21 cellular contexts compared by ENCODE assay signal in the genomic region with DNA sequence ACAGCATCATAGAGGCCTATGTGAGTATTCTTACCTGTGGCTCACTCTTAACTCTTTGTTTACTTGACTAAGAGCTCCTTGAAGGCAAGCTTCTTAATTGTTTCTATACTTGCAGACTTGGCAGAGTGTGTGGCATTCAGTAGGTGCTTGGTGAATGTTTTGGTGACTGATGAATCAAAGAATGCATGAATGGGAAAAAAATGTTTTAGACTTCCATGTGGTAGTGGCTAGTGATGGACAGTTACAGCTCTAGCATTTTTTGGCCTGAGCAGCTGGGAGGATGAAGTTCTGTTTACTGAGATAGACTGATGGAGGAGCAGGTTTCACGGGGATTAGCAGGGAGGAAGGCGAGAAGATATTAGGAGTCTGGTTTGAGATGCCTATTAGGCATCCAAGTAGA. TPM values are rescaled to one million over a fixed set of nuclear protein-coding genes. Genes with fewer than 3 reads are reported as not detected.
A peak's percentile ranks its signal among the peaks of the same experiment; 100 is the strongest.
DNase-seq lines count a peak whose midpoint lies in the region; FAIRE-seq and TF ChIP-seq lines count a peak whose summit lies in the region.
"Had no signal": no experiment of that assay in that cellular context is flagged by ENCODE, and none has a peak within 500 bp of the region (broad histone marks: within the 10 kb centered on the region; RNA-seq: fewer than 3 reads in every experiment).

No MANE protein-coding gene starts in this region.

- no peak for TF ChIP-seq CTCF in astrocyte (IDR thresholded peaks at IDR 0.05; ENCODE audit: insufficient read depth, low read depth, low read length)

- no peak overlapping the region for H3K4me3 Mint-ChIP-seq in astrocyte (ENCODE audit: unreplicated experiment)
- H3K4me3 Mint-ChIP-seq: T-cell had no signal

- H3K4me1 ChIP-seq in BLaER1 treated with 17β-estradiol and CSF1 and Interleukin-3, amounts not matched to agents 10 nM and 100 nM, result peaks cover 45 to 82% (median 58%) of the 10 kb centered on the region in 10 experiments
- H3K4me1 ChIP-seq in astrocyte (ENCODE audit: insufficient read depth, low read length), result no peaks in the 10 kb centered on the region
- H3K4me1 ChIP-seq: BE2C had no signal

- peaks cover 23% of the 10 kb centered on the region for H3K36me3 Mint-ChIP-seq in astrocyte (ENCODE audit: low read depth, unreplicated experiment)

- H3K27ac Mint-ChIP-seq in astrocyte (ENCODE audit: unreplicated experiment), result peak overlapping the region; percentile 83
- H3K27ac Mint-ChIP-seq: T-cell had no signal

- no peak overlapping the region for H3K9ac ChIP-seq in BLaER1 treated with 17β-estradiol and CSF1 and Interleukin-3, amounts not matched to agents 10 nM and 100 nM
- no peak overlapping the region for H3K9ac ChIP-seq in astrocyte (ENCODE audit: low read length)

- H3K27me3 Mint-ChIP-seq in astrocyte (ENCODE audit: low read depth, unreplicated experiment), result peaks cover under 1% of the 10 kb centered on the region

- peaks cover 21% of the 10 kb centered on the region for H3K4me1 Mint-ChIP-seq in astrocyte (ENCODE audit: low read depth, unreplicated experiment)

- peak overlapping the region; percentile 0 to 79 (median 65) for H3K4me2 ChIP-seq in BLaER1 treated with 17β-estradiol and CSF1 and Interleukin-3, amounts not matched to agents 10 nM and 100 nM
- H3K4me2 ChIP-seq in astrocyte (ENCODE audit: low read length), result no peak overlapping the region

- peak overlapping the region in 6 of 11 experiments; percentile 9 to 61 (median 45); a peak in 9 of 22 replicates for H3K27ac ChIP-seq in BLaER1 treated with 17β-estradiol and CSF1 and Interleukin-3, amounts not matched to agents 10 nM and 100 nM
- H3K27ac ChIP-seq in astrocyte (ENCODE audit: low read depth, low read length), result no peak overlapping the region
- H3K27ac ChIP-seq: SK-N-MC had no signal

- peaks cover 4% of the 10 kb centered on the region for H3K9me3 Mint-ChIP-seq in astrocyte (ENCODE audit: unreplicated experiment)

- DNase-seq in LHCN-M2 (ENCODE audit: low read depth), result peak; percentile 74
- peak; percentile 39 for DNase-seq in astrocyte (ENCODE audit: low read depth)
- DNase-seq in kidney tubule cell (ENCODE audit: low spot score), result peak; percentile 33
- DNase-seq in Kasumi-1 (lab: John Stamatoyannopoulos, UW), result no peak
- DNase-seq in NCI-H1092 (lab: John Stamatoyannopoulos, UW), result no peak
- DNase-seq in NCI-H2029 (lab: John Stamatoyannopoulos, UW), result no peak
- no peak for DNase-seq in NCI-H128 (lab: John Stamatoyannopoulos, UW; ENCODE audit: unreplicated experiment)
- DNase-seq: BE2C; CD8-positive, alpha-beta memory T cell; DMS79 treated with DMSO at 0.1 percent for 48 hours; GF-D8; GOT3; NCI-H1436; NCI-H2081; NCI-H524; T-cell had no signal

- no peaks in the 10 kb centered on the region for H3K27me3 ChIP-seq in BLaER1 treated with 17β-estradiol and CSF1 and Interleukin-3, amounts not matched to agents 10 nM and 100 nM
- H3K27me3 ChIP-seq in astrocyte (ENCODE audit: insufficient read depth, low read length), result no peaks in the 10 kb centered on the region
- H3K27me3 ChIP-seq: BE2C had no signal

- no peak overlapping the region for H2AFZ ChIP-seq in astrocyte (ENCODE audit: low read depth, low read length)

- no peaks in the 10 kb centered on the region; a peak in 2 of 22 replicates for H4K20me1 ChIP-seq in BLaER1 treated with 17β-estradiol and CSF1 and Interleukin-3, amounts not matched to agents 10 nM and 100 nM
- peaks cover 15% of the 10 kb centered on the region for H4K20me1 ChIP-seq in astrocyte (ENCODE audit: insufficient read depth, low read length)

- H3K79me2 ChIP-seq in astrocyte (ENCODE audit: insufficient read depth, low read length), result peaks cover under 1% of the 10 kb centered on the region

- FAIRE-seq in astrocyte (lab: Jason Lieb, UNC), result no peak
- FAIRE-seq: GM12891, GM18507 had no signal

- H3K9me3 ChIP-seq in BLaER1 treated with 17β-estradiol and CSF1 and Interleukin-3, amounts not matched to agents 10 nM and 100 nM (replicated peaks in 1 of 11), result peaks cover 0 to 7% (median 0%) of the 10 kb centered on the region in 11 experiments; a peak in 4 of 22 replicates
- no peaks in the 10 kb centered on the region for H3K9me3 ChIP-seq in astrocyte (ENCODE audit: insufficient read depth, low read depth, low read length)
- H3K9me3 ChIP-seq: BE2C had no signal

- H3K4me3 ChIP-seq in BLaER1 treated with 17β-estradiol and CSF1 and Interleukin-3, amounts not matched to agents 10 nM and 100 nM, result no peak overlapping the region
- H3K4me3 ChIP-seq in astrocyte (ENCODE audit: insufficient read depth, low read depth, low read length), result no peak overlapping the region
- H3K4me3 ChIP-seq: SK-N-MC had no signal

- H3K36me3 ChIP-seq in BLaER1 treated with 17β-estradiol and CSF1 and Interleukin-3, amounts not matched to agents 10 nM and 100 nM, result peaks cover 21 to 47% (median 31%) of the 10 kb centered on the region in 11 experiments
- H3K36me3 ChIP-seq in astrocyte (ENCODE audit: insufficient read depth, low read length), result peaks cover 16% of the 10 kb centered on the region

RNA-seq across cellular contexts. Expression of a gene that starts 13.6 kb away (rescaled TPM):
- total RNA-seq in LHCN-M2 (2014; rRNA removed), result 59.1 and 139 TPM in 2 replicates
- 1.6 TPM for polyA plus RNA-seq in LHCN-M2 (2012)
- total RNA-seq in astrocyte, result not detected in 2 replicates
- total RNA-seq: A673; CD8-positive, alpha-beta memory T cell; T-cell had no signal
- polyA plus RNA-seq: CD8-positive, alpha-beta memory T cell had no signal

RNA-seq across cellular contexts. Expression of a gene that starts 17.0 kb away (rescaled TPM):
- total RNA-seq in LHCN-M2 (2014; rRNA removed) (12.9 and 27.3 TPM in 2 replicates), astrocyte (51.0 and 62.5 TPM in 2 replicates)
- polyA plus RNA-seq in LHCN-M2 (2012), result 15.1 TPM

RNA-seq across cellular contexts. Expression of a gene that starts 41.5 kb away (rescaled TPM):
- 9.7 and 10.9 TPM in 2 replicates for total RNA-seq in LHCN-M2 (2014; rRNA removed)
- polyA plus RNA-seq in LHCN-M2 (2012), result 4.5 TPM
- not detected in 2 replicates for total RNA-seq in astrocyte
- total RNA-seq: A673; CD8-positive, alpha-beta memory T cell had no signal
- polyA plus RNA-seq: CD8-positive, alpha-beta memory T cell had no signal

RNA-seq across cellular contexts. Expression of a gene that starts 50.8 kb away (rescaled TPM):
- total RNA-seq in LHCN-M2 (2014; rRNA removed), result 0.40 and 1.8 TPM in 2 replicates
- polyA plus RNA-seq in LHCN-M2 (2012), result not detected
- not detected in 2 replicates for total RNA-seq in astrocyte
- total RNA-seq: A673; CD8-positive, alpha-beta memory T cell; T-cell had no signal
- polyA plus RNA-seq: CD8-positive, alpha-beta memory T cell had no signal

Comparison
In these comparisons a context has a peak if more than half of its experiments do, and no peak if none do; other contexts are left out.
1. DNase-seq: peak in LHCN-M2 (single experiment), astrocyte (single experiment) and kidney tubule cell (single experiment); none in Kasumi-1 (0 of 2), NCI-H1092 (single experiment), NCI-H2029 (single experiment) and NCI-H128 (single experiment).
2. RNA of a gene that starts 13.6 kb away (total RNA-seq): 59.1 to 139 TPM in LHCN-M2; not detected in astrocyte; every median in the first group is over 10 times any median in the second.
3. RNA of a gene that starts 41.5 kb away (total RNA-seq): 9.7 to 10.9 TPM in LHCN-M2; not detected in astrocyte; every median in the first group is over 10 times any median in the second.